15 cellular contexts compared by ENCODE assay signal in the genomic region with DNA sequence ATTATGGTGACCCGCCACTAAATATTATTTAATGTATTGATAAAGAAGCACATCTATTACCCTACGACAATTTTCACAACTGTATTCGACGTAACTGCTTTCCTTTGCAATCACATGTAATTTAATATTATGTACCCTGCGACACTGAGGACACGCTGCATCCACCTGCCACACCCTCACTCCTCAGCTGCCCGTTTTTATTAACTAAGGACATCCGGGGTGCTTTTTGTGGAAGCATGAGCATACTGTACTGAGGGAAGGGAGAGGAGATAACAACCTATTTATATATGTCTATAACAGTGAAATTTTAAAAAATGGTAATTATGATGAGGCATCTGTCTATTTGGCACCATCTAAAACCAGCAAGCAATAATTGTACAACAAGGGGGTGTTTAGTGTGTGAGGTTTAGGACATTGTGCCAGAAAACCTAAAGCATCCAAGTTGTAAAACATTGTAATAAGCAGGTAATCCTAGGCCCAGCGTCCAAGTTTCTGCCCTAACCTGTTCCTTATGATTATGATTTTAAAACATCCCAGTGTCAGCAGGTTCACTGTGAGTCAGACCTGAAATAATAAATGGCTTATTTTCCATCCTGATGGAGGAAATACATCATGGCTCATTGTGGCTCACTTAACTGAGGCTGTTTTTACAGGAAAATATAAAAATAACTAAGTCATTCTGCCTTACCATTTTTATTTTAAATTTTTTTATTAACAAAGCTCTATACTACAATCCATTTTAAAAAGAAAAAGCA. TPM values are rescaled to one million over a fixed set of nuclear protein-coding genes. Genes with fewer than 3 reads are reported as not detected.
DNase-seq lines count a peak whose midpoint lies in the region; ATAC-seq and TF ChIP-seq lines count a peak whose summit lies in the region.
"Had no signal": no experiment of that assay in that cellular context is flagged by ENCODE, and none has a peak within 500 bp of the region (broad histone marks: within the 10 kb centered on the region; RNA-seq: fewer than 3 reads in every experiment).

No MANE protein-coding gene starts in this region.

- H3K9me3 ChIP-seq in PC-3 (ENCODE audit: low read length) (no peaks in the 10 kb centered on the region), trophoblast cell (ENCODE audit: insufficient read depth, low read depth, low read length) (peaks cover 2% of the 10 kb centered on the region)
- no peaks in the 10 kb centered on the region for H3K9me3 ChIP-seq in effector memory CD4-positive, alpha-beta T cell (ENCODE audit: control insufficient read depth, low read length)
- H3K9me3 ChIP-seq: HAP-1, heart left ventricle, left lung had no signal

- peaks cover 4% of the 10 kb centered on the region for H3F3A ChIP-seq in PC-3 (ENCODE audit: low read length, unreplicated experiment)

- peaks cover 21% of the 10 kb centered on the region for H3K79me2 ChIP-seq in PC-3 (ENCODE audit: low read length)
- peaks cover 20% of the 10 kb centered on the region for H3K79me2 ChIP-seq in trophoblast cell (ENCODE audit: control insufficient read depth, insufficient read depth, low read length, poor library complexity)

- no peak overlapping the region for H2BK120ac ChIP-seq in trophoblast cell (ENCODE audit: insufficient read depth, low read length, poor library complexity)

- TF ChIP-seq CTCF in PC-3 (conservative IDR thresholded peaks at IDR 0.05; ENCODE audit: low read depth, low read length), result no peak

- no peak overlapping the region for H4K8ac ChIP-seq in trophoblast cell (ENCODE audit: low read depth, low read length)

- peaks cover 2% of the 10 kb centered on the region for H3K79me1 ChIP-seq in trophoblast cell (ENCODE audit: low read length)

- H3K36me3 ChIP-seq in PC-3 (ENCODE audit: low read depth, low read length), result no peaks in the 10 kb centered on the region
- no peaks in the 10 kb centered on the region for H3K36me3 ChIP-seq in effector memory CD4-positive, alpha-beta T cell (ENCODE audit: control insufficient read depth, insufficient read depth, low read length)
- H3K36me3 ChIP-seq in trophoblast cell (ENCODE audit: control insufficient read depth in 1 of 2, insufficient read depth in 2 of 2, low read length in 2 of 2), result peaks cover 3 to 7% of the 10 kb centered on the region in 2 experiments
- H3K36me3 ChIP-seq: HAP-1, heart left ventricle, left lung had no signal

- POLR2A ChIA-PET in PC-3 (lab: Charles Lee; ENCODE audit: unreplicated experiment), result no interaction called here

- CTCF ChIA-PET in PC-3 (lab: Charles Lee), result no interaction called here

- H4K20me1 ChIP-seq in PC-3 (ENCODE audit: low read length), result no peaks in the 10 kb centered on the region

- intact Hi-C loops in PC-3 (cut with micrococcal nuclease), result no loop called here

- no CpG with 5 or more reads among the region's 9 CpGs for WGBS in trophoblast cell (ENCODE audit: extremely low coverage, insufficient coverage, insufficient read length)

- no peak overlapping the region for H2AFZ ChIP-seq in PC-3 (ENCODE audit: low read length)
- no peak overlapping the region for H2AFZ ChIP-seq in trophoblast cell (ENCODE audit: insufficient read depth, low read length, poor library complexity)

- no peak overlapping the region for H3K14ac ChIP-seq in trophoblast cell (ENCODE audit: low read length)

- H3K4ac ChIP-seq in trophoblast cell (ENCODE audit: low read depth, low read length), result peak overlapping the region; percentile 39

- no peak overlapping the region for H3K23ac ChIP-seq in trophoblast cell (ENCODE audit: low read length)

- no TSS peak for BruUV-seq in PC-3 (replicated peaks; lab: Mats Ljungman, UMichigan)

- H3K9ac ChIP-seq in PC-3 (ENCODE audit: low read length) (no peak overlapping the region), trophoblast cell (ENCODE audit: low read length) (no peak overlapping the region)

- H3K4me1 ChIP-seq in PC-3 (ENCODE audit: insufficient read depth, low read length) (peaks cover 22% of the 10 kb centered on the region), trophoblast cell (ENCODE audit: control insufficient read depth in 1 of 2, insufficient read depth in 2 of 2, low read length in 2 of 2) (peaks cover 10% of the 10 kb centered on the region in 2 experiments)
- H3K4me1 ChIP-seq in effector memory CD4-positive, alpha-beta T cell (ENCODE audit: control insufficient read depth, insufficient read depth, low read length, poor library complexity, severe bottlenecking), result peaks cover 65% of the 10 kb centered on the region
- H3K4me1 ChIP-seq: HAP-1 had no signal

- H4K91ac ChIP-seq in trophoblast cell (ENCODE audit: low read depth, low read length), result no peak overlapping the region

- H3K4me2 ChIP-seq in PC-3 (ENCODE audit: low read length), result peak overlapping the region; percentile 45
- H3K4me2 ChIP-seq in trophoblast cell (ENCODE audit: low read length), result no peak overlapping the region

- no peak overlapping the region for H2AK5ac ChIP-seq in trophoblast cell (ENCODE audit: low read length)

- DNase-seq in DMS153 (lab: John Stamatoyannopoulos, UW), result peak; percentile 62
- peak; percentile 79 for DNase-seq in PC-3
- no peak for DNase-seq in effector memory CD4-positive, alpha-beta T cell
- no peak for DNase-seq in trophoblast cell
- no peak for DNase-seq in ecto neural progenitor cell (ENCODE audit: low spot score)
- no peak for DNase-seq in DMS 273 (lab: John Stamatoyannopoulos, UW; ENCODE audit: unreplicated experiment)
- no peak for DNase-seq in NCI-H82 treated with DMSO at 0.1 percent for 48 hours (lab: John Stamatoyannopoulos, UW; ENCODE audit: unreplicated experiment)
- DNase-seq: heart left ventricle; left lung; right cardiac atrium; stimulated activated CD4-positive, alpha-beta T cell treated with anti-CD3 and anti-CD28 coated beads, Interleukin-4, amount 100 ng/mL, for 4 hours; stimulated activated naive B cell treated with anti-CD40 and anti-IgM and Interleukin-4, amounts not matched to agents 10 μg/mL and 1 μg/mL and 100 μg/mL, for 72 hours had no signal

- no peak overlapping the region for H4K12ac ChIP-seq in trophoblast cell (ENCODE audit: low read depth, low read length)

- H3K4me3 ChIP-seq in PC-3 (ENCODE audit: low read length) (no peak overlapping the region), trophoblast cell (ENCODE audit: low read depth, low read length) (no peak overlapping the region)
- no peak overlapping the region for H3K4me3 ChIP-seq in effector memory CD4-positive, alpha-beta T cell (ENCODE audit: insufficient read depth, low read depth, low read length, poor library complexity, severe bottlenecking)
- H3K4me3 ChIP-seq: HAP-1, heart left ventricle, left lung, SK-N-MC had no signal

- H2BK5ac ChIP-seq in trophoblast cell (ENCODE audit: low read depth, low read length, poor library complexity), result no peak overlapping the region

- H3K18ac ChIP-seq in trophoblast cell (ENCODE audit: low read length), result no peak overlapping the region

- peak; percentile 83 for ATAC-seq in PC-3
- ATAC-seq: heart left ventricle; left lung; natural killer cell treated with Interleukin-12 subunit alpha and Interleukin-12 subunit beta and Interleukin-15 and Interleukin-18, amount 100 ng/mL, for 72 hours; right cardiac atrium; stimulated activated naive B cell treated with anti-CD40 and anti-IgM and Interleukin-4, amounts not matched to agents 10 μg/mL and 1 μg/mL and 100 μg/mL, for 72 hours had no signal

- H3K27me3 ChIP-seq in PC-3 (ENCODE audit: low read length), result no peaks in the 10 kb centered on the region
- no peaks in the 10 kb centered on the region for H3K27me3 ChIP-seq in effector memory CD4-positive, alpha-beta T cell (replicated peaks; ENCODE audit: control insufficient read depth, insufficient read depth, low read length, poor library complexity, severe bottlenecking)
- no peaks in the 10 kb centered on the region for H3K27me3 ChIP-seq in trophoblast cell (ENCODE audit: insufficient read depth, low read length)
- H3K27me3 ChIP-seq: heart left ventricle, left lung had no signal

- H3K27ac ChIP-seq in PC-3 (ENCODE audit: low read length) (peak overlapping the region; percentile 55), trophoblast cell (ENCODE audit: low read depth, low read length) (no peak overlapping the region)
- peak overlapping the region; percentile 23 for H3K27ac ChIP-seq in effector memory CD4-positive, alpha-beta T cell (ENCODE audit: insufficient read depth, low read length, poor library complexity, severe bottlenecking)
- H3K27ac ChIP-seq: left lung, SK-N-MC had no signal

- no peaks in the 10 kb centered on the region for H3K9me2 ChIP-seq in PC-3 (replicated peaks; ENCODE audit: low read length)

- H2BK12ac ChIP-seq in trophoblast cell (ENCODE audit: low read length), result no peak overlapping the region

RNA-seq across cellular contexts. Expression of gene FOXO1, which starts 56.3 kb away (rescaled TPM):
- 2.7 and 3.5 TPM in 2 replicates for total RNA-seq in PC-3 (2014; rRNA removed)
- 22.6 and 23.1 TPM in 2 replicates for polyA plus RNA-seq in trophoblast cell (2013)

Comparison
In these comparisons a context has a peak if more than half of its experiments do, and no peak if none do; other contexts are left out.
1. DNase-seq: peak in DMS153 (single experiment) and PC-3 (single experiment); none in effector memory CD4-positive, alpha-beta T cell (0 of 3), trophoblast cell (0 of 2), ecto neural progenitor cell (single experiment), DMS 273 (single experiment) and NCI-H82 treated with DMSO at 0.1 percent for 48 hours (single experiment).